ENCODE assay signal across 15 cellular contexts in the genomic region with DNA sequence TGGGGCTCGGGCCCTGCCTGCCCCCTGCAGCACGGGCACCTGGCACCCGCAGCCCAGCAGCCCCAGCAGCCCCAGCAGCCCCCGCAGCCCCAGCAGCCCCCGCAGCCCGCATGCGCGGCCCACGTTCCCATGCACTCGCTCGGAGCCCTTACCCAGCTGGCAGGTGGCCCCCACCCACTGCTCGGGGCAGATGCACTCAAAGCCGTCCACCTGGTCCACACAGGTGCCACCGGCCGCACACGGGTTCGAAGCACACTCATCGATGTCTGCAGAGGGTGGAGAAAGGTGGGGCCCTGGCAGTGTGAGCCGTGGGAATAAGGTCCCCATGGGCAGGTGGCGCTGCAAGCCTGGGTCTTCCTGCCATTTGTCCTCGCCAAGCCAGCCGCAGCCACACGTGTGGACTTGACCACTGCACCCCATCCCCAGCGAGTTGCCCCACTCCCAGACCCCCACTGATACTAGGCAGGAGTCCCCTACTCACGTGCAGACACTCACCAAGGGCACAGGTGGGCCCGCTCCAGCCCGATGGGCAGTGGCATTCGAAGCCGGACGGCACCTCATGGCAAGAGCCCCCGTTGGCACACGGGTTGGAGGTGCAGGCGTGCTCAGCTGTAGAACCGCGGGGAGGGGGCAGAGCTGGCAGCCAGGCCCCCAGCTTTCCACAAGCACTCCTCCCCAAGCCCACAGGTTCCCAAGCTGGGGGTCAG.
"Had no signal": no experiment of that assay in that cellular context is flagged by ENCODE, and none has a peak within 500 bp of the region (broad histone marks: within the 10 kb centered on the region; RNA-seq: fewer than 3 reads in every experiment).

No MANE protein-coding gene starts in this region.

- H3K4me1 ChIP-seq: testis had no signal

- H3K36me3 ChIP-seq: cardiac muscle cell had no signal

- DNase-seq: activated CD8-positive, alpha-beta memory T cell treated with anti-CD3 and anti-CD28 coated beads, Interleukin-2, amount 10 ng/mL, durations not matched to agents 7 days and 5 days; activated effector memory CD4-positive, alpha-beta T cell treated with Interleukin-2 at 50 U/mL for 16 hours; activated T-cell treated with anti-CD3 and anti-CD28 coated beads, Interleukin-2, amount 50 U/mL, for 24 hours; effector memory CD4-positive, alpha-beta T cell; hypothalamus; nucleus accumbens; stimulated activated CD4-positive, alpha-beta T cell treated with anti-CD3 and anti-CD28 coated beads, Interleukin-4, amount 100 ng/mL, for 4 hours; SW 1271; testis had no signal

- H3K9me3 ChIP-seq: mucosa of descending colon, testis had no signal

- H3K27me3 Mint-ChIP-seq: activated CD8-positive, alpha-beta memory T cell treated with anti-CD3 and anti-CD28 coated beads, Interleukin-2, amount 10 ng/mL, durations not matched to agents 7 days and 5 days; activated T-cell treated with anti-CD3 and anti-CD28 coated beads, Interleukin-2, amount 50 U/mL, for 24 hours; naive thymus-derived CD8-positive, alpha-beta T cell; stimulated activated naive CD8-positive, alpha-beta T cell treated with anti-CD3 and anti-CD28 coated beads, Interleukin-15, amount 100 ng/mL, for 72 hours had no signal

- H3K4me3 ChIP-seq: cardiac muscle cell, coronary artery, mucosa of descending colon, testis had no signal

- H3K27me3 ChIP-seq: cardiac muscle cell, testis had no signal

- H3K9me3 Mint-ChIP-seq: activated T-cell treated with anti-CD3 and anti-CD28 coated beads, Interleukin-2, amount 50 U/mL, for 24 hours; naive thymus-derived CD8-positive, alpha-beta T cell; stimulated activated naive CD8-positive, alpha-beta T cell treated with anti-CD3 and anti-CD28 coated beads, Interleukin-15, amount 100 ng/mL, for 72 hours; T-helper 2 cell treated with Interferon-gamma antibody and Interleukin-4, amounts not matched to agents 5 μg/mL and 100 μg/mL, for 36 hours had no signal

- H3K27ac Mint-ChIP-seq: activated CD8-positive, alpha-beta memory T cell treated with anti-CD3 and anti-CD28 coated beads, Interleukin-2, amount 10 ng/mL, durations not matched to agents 7 days and 5 days; activated T-cell treated with anti-CD3 and anti-CD28 coated beads, Interleukin-2, amount 50 U/mL, for 24 hours; naive thymus-derived CD8-positive, alpha-beta T cell; T-helper 2 cell treated with Interferon-gamma antibody and Interleukin-4, amounts not matched to agents 5 μg/mL and 100 μg/mL, for 36 hours had no signal

- H3K4me1 Mint-ChIP-seq: activated CD8-positive, alpha-beta memory T cell treated with anti-CD3 and anti-CD28 coated beads, Interleukin-2, amount 10 ng/mL, durations not matched to agents 7 days and 5 days; stimulated activated naive CD8-positive, alpha-beta T cell treated with anti-CD3 and anti-CD28 coated beads, Interleukin-15, amount 100 ng/mL, for 72 hours had no signal

- ATAC-seq: activated CD8-positive, alpha-beta memory T cell treated with anti-CD3 and anti-CD28 coated beads, Interleukin-2, amount 10 ng/mL, durations not matched to agents 7 days and 5 days; mucosa of descending colon; naive thymus-derived CD8-positive, alpha-beta T cell; stimulated activated naive CD8-positive, alpha-beta T cell treated with anti-CD3 and anti-CD28 coated beads, Interleukin-15, amount 100 ng/mL, for 72 hours had no signal

- H3K4me3 Mint-ChIP-seq: activated CD8-positive, alpha-beta memory T cell treated with anti-CD3 and anti-CD28 coated beads, Interleukin-2, amount 10 ng/mL, durations not matched to agents 7 days and 5 days; activated T-cell treated with anti-CD3 and anti-CD28 coated beads, Interleukin-2, amount 50 U/mL, for 24 hours; naive thymus-derived CD8-positive, alpha-beta T cell; stimulated activated naive CD8-positive, alpha-beta T cell treated with anti-CD3 and anti-CD28 coated beads, Interleukin-15, amount 100 ng/mL, for 72 hours; T-helper 2 cell treated with Interferon-gamma antibody and Interleukin-4, amounts not matched to agents 5 μg/mL and 100 μg/mL, for 36 hours had no signal

- H3K36me3 Mint-ChIP-seq: activated CD8-positive, alpha-beta memory T cell treated with anti-CD3 and anti-CD28 coated beads, Interleukin-2, amount 10 ng/mL, durations not matched to agents 7 days and 5 days; naive thymus-derived CD8-positive, alpha-beta T cell had no signal

- H3K27ac ChIP-seq: coronary artery, testis had no signal
